ENCODE assay signal across 2 cellular contexts in the genomic region with DNA sequence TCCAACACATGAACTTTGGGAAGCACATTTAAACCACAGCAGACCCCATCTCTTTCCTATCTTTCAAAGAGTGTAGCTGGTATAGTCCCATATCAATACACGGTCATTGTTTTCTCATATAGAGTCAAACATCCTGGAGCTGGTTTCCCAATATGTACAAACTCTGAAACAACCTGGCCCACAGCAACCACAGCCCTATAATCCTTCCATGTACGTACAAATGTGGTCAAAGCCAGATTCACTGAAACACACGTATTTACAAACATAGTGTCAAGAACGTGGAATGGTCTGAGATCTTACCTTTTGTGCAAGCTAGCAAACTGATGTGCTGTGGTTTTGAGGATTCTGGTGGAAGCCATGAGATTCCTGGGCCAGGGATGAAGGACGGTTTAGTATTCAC.
TF ChIP-seq lines count a peak whose summit lies in the region.

No MANE protein-coding gene starts in this region.

TF ChIP-seq in HepG2, 621 proteins besides CTCF, POLR2A, EP300 and RAD21 (continues in another document):
- TF ChIP-seq, protein P1, sequence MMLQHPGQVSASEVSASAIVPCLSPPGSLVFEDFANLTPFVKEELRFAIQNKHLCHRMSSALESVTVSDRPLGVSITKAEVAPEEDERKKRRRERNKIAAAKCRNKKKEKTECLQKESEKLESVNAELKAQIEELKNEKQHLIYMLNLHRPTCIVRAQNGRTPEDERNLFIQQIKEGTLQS (CRISPR knock-in tag; IDR thresholded peaks at IDR 0.05) = no peak
- no peak for TF ChIP-seq MLLT10 (CRISPR knock-in tag; IDR thresholded peaks at IDR 0.05)
- TF ChIP-seq ZNF430 (CRISPR knock-in tag; IDR thresholded peaks at IDR 0.05) = no peak
- TF ChIP-seq, protein P2, sequence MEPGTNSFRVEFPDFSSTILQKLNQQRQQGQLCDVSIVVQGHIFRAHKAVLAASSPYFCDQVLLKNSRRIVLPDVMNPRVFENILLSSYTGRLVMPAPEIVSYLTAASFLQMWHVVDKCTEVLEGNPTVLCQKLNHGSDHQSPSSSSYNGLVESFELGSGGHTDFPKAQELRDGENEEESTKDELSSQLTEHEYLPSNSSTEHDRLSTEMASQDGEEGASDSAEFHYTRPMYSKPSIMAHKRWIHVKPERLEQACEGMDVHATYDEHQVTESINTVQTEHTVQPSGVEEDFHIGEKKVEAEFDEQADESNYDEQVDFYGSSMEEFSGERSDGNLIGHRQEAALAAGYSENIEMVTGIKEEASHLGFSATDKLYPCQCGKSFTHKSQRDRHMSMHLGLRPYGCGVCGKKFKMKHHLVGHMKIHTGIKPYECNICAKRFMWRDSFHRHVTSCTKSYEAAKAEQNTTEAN (CRISPR knock-in tag; conservative IDR thresholded peaks at IDR 0.05) = no peak
- no peak for TF ChIP-seq NPAS2 (CRISPR knock-in tag; IDR thresholded peaks at IDR 0.05; ENCODE audit: borderline replicate concordance)
- TF ChIP-seq HOXA3 (CRISPR knock-in tag; IDR thresholded peaks at IDR 0.05) = no peak
- no peak for TF ChIP-seq AHR (CRISPR knock-in tag; IDR thresholded peaks at IDR 0.05)
- TF ChIP-seq ZNF773 (CRISPR knock-in tag; IDR thresholded peaks at IDR 0.05; ENCODE audit: borderline replicate concordance) = no peak
- TF ChIP-seq, protein P3, sequence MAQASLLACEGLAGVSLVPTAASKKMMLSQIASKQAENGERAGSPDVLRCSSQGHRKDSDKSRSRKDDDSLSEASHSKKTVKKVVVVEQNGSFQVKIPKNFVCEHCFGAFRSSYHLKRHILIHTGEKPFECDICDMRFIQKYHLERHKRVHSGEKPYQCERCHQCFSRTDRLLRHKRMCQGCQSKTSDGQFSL (CRISPR knock-in tag; IDR thresholded peaks at IDR 0.05) = no peak
- peak; percentile 31; the same call in 1 of the 2 replicates for TF ChIP-seq CEBPG (CRISPR knock-in tag; IDR thresholded peaks at IDR 0.05)
- no peak for TF ChIP-seq SNAI1 (CRISPR knock-in tag; IDR thresholded peaks at IDR 0.05; ENCODE audit: borderline replicate concordance)
- TF ChIP-seq ZNF407 (CRISPR knock-in tag; IDR thresholded peaks at IDR 0.05; ENCODE audit: not compliant biosample characterization) = no peak
- TF ChIP-seq ZNF251 (CRISPR knock-in tag; IDR thresholded peaks at IDR 0.05) = no peak
- no peak for TF ChIP-seq RBM22 (optimal IDR thresholded peaks at IDR 0.05; ENCODE audit: low read length)
- peak; percentile 59; the same call in 1 of the 2 replicates for TF ChIP-seq FOXA3 (CRISPR knock-in tag; IDR thresholded peaks at IDR 0.05)
- TF ChIP-seq ZNF720 (CRISPR knock-in tag; IDR thresholded peaks at IDR 0.05) = no peak
- no peak for TF ChIP-seq IKZF4 (CRISPR knock-in tag; IDR thresholded peaks at IDR 0.05; ENCODE audit: borderline replicate concordance, low read depth, not compliant biosample characterization)
- TF ChIP-seq XRCC5 (optimal IDR thresholded peaks at IDR 0.05; ENCODE audit: low read length) = no peak
- no peak for TF ChIP-seq RFXANK (CRISPR knock-in tag; IDR thresholded peaks at IDR 0.05)
- no peak for TF ChIP-seq ZNF317 (CRISPR knock-in tag; IDR thresholded peaks at IDR 0.05)

TF ChIP-seq in K562, 482 proteins besides CTCF, POLR2A, EP300 and RAD21:
- TF ChIP-seq, protein P4, sequence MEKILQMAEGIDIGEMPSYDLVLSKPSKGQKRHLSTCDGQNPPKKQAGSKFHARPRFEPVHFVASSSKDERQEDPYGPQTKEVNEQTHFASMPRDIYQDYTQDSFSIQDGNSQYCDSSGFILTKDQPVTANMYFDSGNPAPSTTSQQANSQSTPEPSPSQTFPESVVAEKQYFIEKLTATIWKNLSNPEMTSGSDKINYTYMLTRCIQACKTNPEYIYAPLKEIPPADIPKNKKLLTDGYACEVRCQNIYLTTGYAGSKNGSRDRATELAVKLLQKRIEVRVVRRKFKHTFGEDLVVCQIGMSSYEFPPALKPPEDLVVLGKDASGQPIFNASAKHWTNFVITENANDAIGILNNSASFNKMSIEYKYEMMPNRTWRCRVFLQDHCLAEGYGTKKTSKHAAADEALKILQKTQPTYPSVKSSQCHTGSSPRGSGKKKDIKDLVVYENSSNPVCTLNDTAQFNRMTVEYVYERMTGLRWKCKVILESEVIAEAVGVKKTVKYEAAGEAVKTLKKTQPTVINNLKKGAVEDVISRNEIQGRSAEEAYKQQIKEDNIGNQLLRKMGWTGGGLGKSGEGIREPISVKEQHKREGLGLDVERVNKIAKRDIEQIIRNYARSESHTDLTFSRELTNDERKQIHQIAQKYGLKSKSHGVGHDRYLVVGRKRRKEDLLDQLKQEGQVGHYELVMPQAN (IDR thresholded peaks at IDR 0.05; ENCODE audit: borderline replicate concordance) = no peak
- TF ChIP-seq, protein P5, sequence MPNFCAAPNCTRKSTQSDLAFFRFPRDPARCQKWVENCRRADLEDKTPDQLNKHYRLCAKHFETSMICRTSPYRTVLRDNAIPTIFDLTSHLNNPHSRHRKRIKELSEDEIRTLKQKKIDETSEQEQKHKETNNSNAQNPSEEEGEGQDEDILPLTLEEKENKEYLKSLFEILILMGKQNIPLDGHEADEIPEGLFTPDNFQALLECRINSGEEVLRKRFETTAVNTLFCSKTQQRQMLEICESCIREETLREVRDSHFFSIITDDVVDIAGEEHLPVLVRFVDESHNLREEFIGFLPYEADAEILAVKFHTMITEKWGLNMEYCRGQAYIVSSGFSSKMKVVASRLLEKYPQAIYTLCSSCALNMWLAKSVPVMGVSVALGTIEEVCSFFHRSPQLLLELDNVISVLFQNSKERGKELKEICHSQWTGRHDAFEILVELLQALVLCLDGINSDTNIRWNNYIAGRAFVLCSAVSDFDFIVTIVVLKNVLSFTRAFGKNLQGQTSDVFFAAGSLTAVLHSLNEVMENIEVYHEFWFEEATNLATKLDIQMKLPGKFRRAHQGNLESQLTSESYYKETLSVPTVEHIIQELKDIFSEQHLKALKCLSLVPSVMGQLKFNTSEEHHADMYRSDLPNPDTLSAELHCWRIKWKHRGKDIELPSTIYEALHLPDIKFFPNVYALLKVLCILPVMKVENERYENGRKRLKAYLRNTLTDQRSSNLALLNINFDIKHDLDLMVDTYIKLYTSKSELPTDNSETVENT (CRISPR knock-in tag; IDR thresholded peaks at IDR 0.05) = no peak
- TF ChIP-seq ZNF561 (CRISPR knock-in tag; conservative IDR thresholded peaks at IDR 0.05) (no peak), PML (IDR thresholded peaks at IDR 0.05; ENCODE audit: low read length) (no peak), NONO (IDR thresholded peaks at IDR 0.05; ENCODE audit: low read depth in 2 of 2, low read length in 1 of 2) (no peak), ZNF41 (CRISPR knock-in tag; conservative IDR thresholded peaks at IDR 0.05) (no peak), HNRNPUL1 (IDR thresholded peaks at IDR 0.05; ENCODE audit: low read length) (no peak), ILK (tag; IDR thresholded peaks at IDR 0.05; ENCODE audit: borderline replicate concordance, low read depth) (no peak), HES1 (IDR thresholded peaks at IDR 0.05; ENCODE audit: low read depth) (no peak)
- TF ChIP-seq, protein P6, sequence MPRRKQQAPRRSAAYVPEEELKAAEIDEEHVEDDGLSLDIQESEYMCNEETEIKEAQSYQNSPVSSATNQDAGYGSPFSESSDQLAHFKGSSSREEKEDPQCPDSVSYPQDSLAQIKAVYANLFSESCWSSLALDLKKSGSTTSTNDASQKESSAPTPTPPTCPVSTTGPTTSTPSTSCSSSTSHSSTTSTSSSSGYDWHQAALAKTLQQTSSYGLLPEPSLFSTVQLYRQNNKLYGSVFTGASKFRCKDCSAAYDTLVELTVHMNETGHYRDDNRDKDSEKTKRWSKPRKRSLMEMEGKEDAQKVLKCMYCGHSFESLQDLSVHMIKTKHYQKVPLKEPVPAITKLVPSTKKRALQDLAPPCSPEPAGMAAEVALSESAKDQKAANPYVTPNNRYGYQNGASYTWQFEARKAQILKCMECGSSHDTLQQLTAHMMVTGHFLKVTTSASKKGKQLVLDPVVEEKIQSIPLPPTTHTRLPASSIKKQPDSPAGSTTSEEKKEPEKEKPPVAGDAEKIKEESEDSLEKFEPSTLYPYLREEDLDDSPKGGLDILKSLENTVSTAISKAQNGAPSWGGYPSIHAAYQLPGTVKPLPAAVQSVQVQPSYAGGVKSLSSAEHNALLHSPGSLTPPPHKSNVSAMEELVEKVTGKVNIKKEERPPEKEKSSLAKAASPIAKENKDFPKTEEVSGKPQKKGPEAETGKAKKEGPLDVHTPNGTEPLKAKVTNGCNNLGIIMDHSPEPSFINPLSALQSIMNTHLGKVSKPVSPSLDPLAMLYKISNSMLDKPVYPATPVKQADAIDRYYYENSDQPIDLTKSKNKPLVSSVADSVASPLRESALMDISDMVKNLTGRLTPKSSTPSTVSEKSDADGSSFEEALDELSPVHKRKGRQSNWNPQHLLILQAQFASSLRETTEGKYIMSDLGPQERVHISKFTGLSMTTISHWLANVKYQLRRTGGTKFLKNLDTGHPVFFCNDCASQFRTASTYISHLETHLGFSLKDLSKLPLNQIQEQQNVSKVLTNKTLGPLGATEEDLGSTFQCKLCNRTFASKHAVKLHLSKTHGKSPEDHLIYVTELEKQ (CRISPR knock-in tag; IDR thresholded peaks at IDR 0.05) = no peak
TF ChIP-seq in K562: peak in this region for 0.
